Comparison of ENCODE assay signal across 17 cellular contexts in the genomic region with DNA sequence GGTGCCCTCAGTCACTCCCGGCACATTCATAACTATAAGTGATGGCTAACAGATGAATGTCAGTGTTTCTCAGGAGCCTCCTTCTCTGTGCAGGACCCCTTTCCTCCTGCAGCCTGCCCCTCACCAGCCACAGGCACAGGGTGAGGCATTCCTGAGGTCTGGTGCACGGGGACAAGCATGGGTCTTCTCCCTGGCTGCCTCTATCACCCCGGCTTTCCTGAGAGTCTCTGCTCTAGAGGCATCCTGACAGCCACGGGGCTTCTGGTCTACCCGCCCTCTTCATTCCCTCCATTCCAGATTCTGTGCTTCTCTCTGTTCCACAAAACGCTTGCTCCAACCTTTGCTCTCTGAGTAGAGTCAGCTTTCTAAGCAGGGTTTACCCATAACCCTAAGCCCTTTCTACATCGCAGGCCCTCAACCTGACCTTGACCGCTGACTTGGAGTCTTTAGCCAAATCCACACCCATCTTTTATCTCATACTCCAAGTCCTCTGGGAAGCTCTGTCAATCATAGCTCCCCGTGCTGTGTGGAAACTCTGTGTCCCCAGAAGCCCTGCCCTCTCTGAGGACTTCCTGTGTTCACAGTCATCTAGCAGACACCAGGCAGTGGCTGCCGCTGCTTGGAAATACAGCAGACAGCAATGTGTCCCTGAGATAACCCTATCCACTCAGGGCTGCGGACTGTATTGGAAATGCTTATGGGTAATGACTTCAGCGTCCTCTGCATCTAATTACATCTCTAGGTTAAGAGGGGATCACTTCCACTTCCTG.
DNase-seq lines count a peak whose midpoint lies in the region; ATAC-seq, FAIRE-seq and TF ChIP-seq lines count a peak whose summit lies in the region.
"Had no signal": no experiment of that assay in that cellular context is flagged by ENCODE, and none has a peak within 500 bp of the region (broad histone marks: within the 10 kb centered on the region; RNA-seq: fewer than 3 reads in every experiment).

No MANE protein-coding gene starts in this region.

- ATAC-seq in K562 (peak; percentile 99), body of pancreas (no peak)
- ATAC-seq in naive thymus-derived CD4-positive, alpha-beta T cell: peak; percentile 43

- peak overlapping the region; percentile 76 for H3K27ac Mint-ChIP-seq in activated CD4-positive, alpha-beta T cell treated with anti-CD3 and anti-CD28 coated beads, Interleukin-2, amount 10 ng/mL, durations not matched to agents 24 days and 14 days
- peak overlapping the region in 5 of 9 donors; percentile 1 to 74 (median 58) for H3K27ac Mint-ChIP-seq in naive thymus-derived CD4-positive, alpha-beta T cell

- H3K9me3 Mint-ChIP-seq in activated CD4-positive, alpha-beta T cell treated with anti-CD3 and anti-CD28 coated beads, Interleukin-2, amount 10 ng/mL, durations not matched to agents 24 days and 14 days: no peaks in the 10 kb centered on the region
- H3K9me3 Mint-ChIP-seq in naive thymus-derived CD4-positive, alpha-beta T cell: no peaks in the 10 kb centered on the region
- H3K9me3 Mint-ChIP-seq: naive B cell had no signal

- peaks cover 20% of the 10 kb centered on the region; the same call in 2 of the 3 replicates for H3K79me2 ChIP-seq in K562 (ENCODE audit: control insufficient read depth, insufficient read depth, low read length)

- CTCF ChIA-PET in HEK293T (lab: Yijun Ruan, JAX) (no interaction called here), K562 (lab: Yijun Ruan, JAX; ENCODE audit: low intra/inter-chr PET ratio) (no interaction called here)
- CTCF ChIA-PET in naive thymus-derived CD4-positive, alpha-beta T cell (lab: Charles Lee): no interaction called here

- no peak for DNase-seq in activated CD4-positive, alpha-beta T cell treated with anti-CD3 and anti-CD28 coated beads, Interleukin-2, amount 10 ng/mL, durations not matched to agents 24 days and 14 days
- no peak for DNase-seq in activated CD4-positive, alpha-beta T cell treated with anti-CD3 and anti-CD28 coated beads, Interleukin-2, amount 50 U/mL, for 1 hour
- DNase-seq in HEK293T (ENCODE audit: extremely low spot score) (no peak), K562 (ENCODE audit: extremely low read depth in 1 of 4, low spot score in 3 of 4) (peak; percentile 64 to 95 (median 79)), body of pancreas (no peak), SW 1271 (lab: John Stamatoyannopoulos, UW) (no peak), Ammon's horn (ENCODE audit: low spot score) (no peak)
- no peak for DNase-seq in naive thymus-derived CD4-positive, alpha-beta T cell
- DNase-seq: activated CD8-positive, alpha-beta memory T cell treated with anti-CD3 and anti-CD28 coated beads for 24 hours; CD8-positive, alpha-beta memory T cell; foreskin melanocyte; naive B cell; NCI-H774; PC-9; posterior cingulate gyrus; thyroid gland had no signal

- no peaks in the 10 kb centered on the region for H4K20me1 ChIP-seq in K562 (replicated peaks; ENCODE audit: control insufficient read depth, insufficient read depth, low read length)

- TF ChIP-seq RAD21 in K562 (CRISPR knock-in tag; conservative IDR thresholded peaks at IDR 0.05 in 1 of 2, IDR thresholded peaks at IDR 0.05 in 1 of 2): peak in 1 of 2 experiments; percentile 37; a peak in 1 of 4 replicates

- peaks cover 7 to 20% of the 10 kb centered on the region in 2 experiments; a peak in 3 of 5 replicates for H3K4me1 ChIP-seq in K562 (replicated peaks in 1 of 2; ENCODE audit: control insufficient read depth in 2 of 2, insufficient read depth in 2 of 2, low read length in 2 of 2)
- H3K4me1 ChIP-seq in naive thymus-derived CD4-positive, alpha-beta T cell (ENCODE audit: control insufficient read depth in 2 of 2, insufficient read depth in 2 of 2, low read length in 2 of 2): no peaks in the 10 kb centered on the region
- H3K4me1 ChIP-seq in body of pancreas: no peaks in the 10 kb centered on the region
- H3K4me1 ChIP-seq: thyroid gland had no signal

- no peaks in the 10 kb centered on the region for H3K9me3 ChIP-seq in K562 (replicated peaks; ENCODE audit: control insufficient read depth, insufficient read depth, low read depth, low read length)
- H3K9me3 ChIP-seq in naive thymus-derived CD4-positive, alpha-beta T cell (ENCODE audit: control insufficient read depth in 2 of 3, low read length in 3 of 3): no peaks in the 10 kb centered on the region
- no peaks in the 10 kb centered on the region for H3K9me3 ChIP-seq in body of pancreas
- H3K9me3 ChIP-seq: thyroid gland had no signal

- H3K4me3 ChIP-seq in K562 (no peak overlapping the region), body of pancreas (no peak overlapping the region)
- no peak overlapping the region for H3K4me3 ChIP-seq in naive thymus-derived CD4-positive, alpha-beta T cell (ENCODE audit: low read length)
- H3K4me3 ChIP-seq: PC-9, thyroid gland had no signal

- H2AFZ ChIP-seq in K562 (ENCODE audit: low read depth, low read length): peak overlapping the region; percentile 12; the same call in 1 of the 2 replicates
- H2AFZ ChIP-seq: PC-9 had no signal

- H3K27me3 ChIP-seq in K562 (ENCODE audit: control insufficient read depth in 2 of 2, insufficient read depth in 2 of 2, low read length in 2 of 2) (no peaks in the 10 kb centered on the region), body of pancreas (no peaks in the 10 kb centered on the region)
- no peaks in the 10 kb centered on the region for H3K27me3 ChIP-seq in naive thymus-derived CD4-positive, alpha-beta T cell (ENCODE audit: control insufficient read depth in 2 of 2, insufficient read depth in 2 of 2, low read length in 2 of 2)
- H3K27me3 ChIP-seq: thyroid gland had no signal

- POLR2A ChIA-PET in HEK293T (lab: Yijun Ruan, JAX): no interaction called here
- POLR2A ChIA-PET in K562 (lab: Yijun Ruan, JAX): interaction anchor here (0.6 to 2.1 kb wide), 4 partner anchors 9 to 377 kb away, joined by 3 to 8 read pairs (median 4); no protein-coding TSS in a partner anchor
- POLR2A ChIA-PET in naive thymus-derived CD4-positive, alpha-beta T cell (lab: Charles Lee): no interaction called here

- H3K4me1 Mint-ChIP-seq in activated CD4-positive, alpha-beta T cell treated with anti-CD3 and anti-CD28 coated beads, Interleukin-2, amount 10 ng/mL, durations not matched to agents 24 days and 14 days: peaks cover 35% of the 10 kb centered on the region
- H3K4me1 Mint-ChIP-seq in naive thymus-derived CD4-positive, alpha-beta T cell: peaks cover 21 to 47% (median 43%) of the 10 kb centered on the region in 7 donors

- no peaks in the 10 kb centered on the region for H3K27me3 Mint-ChIP-seq in activated CD4-positive, alpha-beta T cell treated with anti-CD3 and anti-CD28 coated beads, Interleukin-2, amount 10 ng/mL, durations not matched to agents 24 days and 14 days
- no peaks in the 10 kb centered on the region for H3K27me3 Mint-ChIP-seq in naive thymus-derived CD4-positive, alpha-beta T cell
- H3K27me3 Mint-ChIP-seq: naive B cell had no signal

- BruUV-seq in K562 (replicated peaks; lab: Mats Ljungman, UMichigan): no TSS peak

- peak; percentile 96 for TF ChIP-seq EP300 in K562 (IDR thresholded peaks at IDR 0.05; ENCODE audit: low read length)

- peak overlapping the region; percentile 81 for H3K27ac ChIP-seq in K562 (ENCODE audit: extremely low read depth, low read depth, low read length)
- H3K27ac ChIP-seq in naive thymus-derived CD4-positive, alpha-beta T cell (ENCODE audit: low read depth, low read length): no peak overlapping the region
- H3K27ac ChIP-seq in body of pancreas: no peak overlapping the region
- H3K27ac ChIP-seq: PC-9, thyroid gland had no signal

- no peak overlapping the region for H3K4me3 Mint-ChIP-seq in activated CD4-positive, alpha-beta T cell treated with anti-CD3 and anti-CD28 coated beads, Interleukin-2, amount 10 ng/mL, durations not matched to agents 24 days and 14 days
- H3K4me3 Mint-ChIP-seq in naive thymus-derived CD4-positive, alpha-beta T cell: no peak overlapping the region
- H3K4me3 Mint-ChIP-seq: CD8-positive, alpha-beta memory T cell; naive B cell had no signal

- H3K36me3 Mint-ChIP-seq in activated CD4-positive, alpha-beta T cell treated with anti-CD3 and anti-CD28 coated beads, Interleukin-2, amount 10 ng/mL, durations not matched to agents 24 days and 14 days (ENCODE audit: low read depth): peaks cover 38% of the 10 kb centered on the region
- H3K36me3 Mint-ChIP-seq in naive thymus-derived CD4-positive, alpha-beta T cell: peaks cover 18 to 63% (median 32%) of the 10 kb centered on the region in 5 donors

- no peaks in the 10 kb centered on the region for H3K9me1 ChIP-seq in K562 (ENCODE audit: control insufficient read depth, insufficient read depth, low read length)

- 17% methylated on average over 11 of the region's 12 CpGs for WGBS in K562 (ENCODE audit: insufficient coverage, low coverage, missing lambda C conversion rate)
- WGBS in body of pancreas, 2 donors: 71 to 72% methylated on average over 11 to 12 of the region's 12 CpGs

- FAIRE-seq in K562 (lab: Jason Lieb, UNC): peak; percentile 100
- FAIRE-seq: TTC549 had no signal

- intact Hi-C loops in activated CD4-positive, alpha-beta T cell treated with anti-CD3 and anti-CD28 coated beads, Interleukin-2, amount 10 ng/mL, durations not matched to agents 24 days and 14 days (cut with micrococcal nuclease): no loop called here
- intact Hi-C loops in K562 (cut with micrococcal nuclease): loop anchor here (2.0 to 10.0 kb wide), 3 partner anchors 19 to 157 kb away; no protein-coding TSS in a partner anchor
- intact Hi-C loops in naive thymus-derived CD4-positive, alpha-beta T cell (cut with micrococcal nuclease): loop anchor here in 1 of 2 donors (1.0 kb wide), 1 partner anchor 8 kb away; no protein-coding TSS in a partner anchor
- intact Hi-C loops in body of pancreas (cut with DNase I): no loop called here

- TF ChIP-seq CTCF in K562 (IDR thresholded peaks at IDR 0.05 in 2 of 3, conservative IDR thresholded peaks at IDR 0.05 in 1 of 3; ENCODE audit: insufficient read depth in 2 of 3, low read depth in 1 of 3, low read length in 3 of 3) (no peak), body of pancreas (IDR thresholded peaks at IDR 0.05) (no peak)

- H3K36me3 ChIP-seq in K562 (ENCODE audit: control insufficient read depth, insufficient read depth, low read length) (peaks cover 29% of the 10 kb centered on the region; the same call in 2 of the 3 replicates), body of pancreas (replicated peaks in 1 of 2; ENCODE audit: insufficient read depth in 1 of 2, low read depth in 2 of 2) (no peaks in the 10 kb centered on the region)
- peaks cover 0 to 23% (median 4%) of the 10 kb centered on the region in 3 experiments for H3K36me3 ChIP-seq in naive thymus-derived CD4-positive, alpha-beta T cell (ENCODE audit: control insufficient read depth in 2 of 3, insufficient read depth in 3 of 3, low read length in 3 of 3)

- H3K4me2 ChIP-seq in K562 (ENCODE audit: insufficient read depth, low read length): peak overlapping the region; percentile 68
- H3K4me2 ChIP-seq: PC-9 had no signal

- in situ Hi-C loops in K562 (cut with MboI): no loop called here

- peak overlapping the region; percentile 16 to 33; a peak in 1 of 4 replicates for H3K9ac ChIP-seq in K562 (ENCODE audit: insufficient read depth in 1 of 2, low read depth in 2 of 2, low read length in 2 of 2)

- TF ChIP-seq POLR2A in K562 (conservative IDR thresholded peaks at IDR 0.05) (no peak), body of pancreas (IDR thresholded peaks at IDR 0.05) (no peak)

TF ChIP-seq in HEK293T, 16 proteins besides CTCF, POLR2A, EP300 and RAD21 (continues in another document):
- no peak for TF ChIP-seq SP1 (IDR thresholded peaks at IDR 0.05)

Comparison
In these comparisons a context has a peak if more than half of its experiments do, and no peak if none do; other contexts are left out.
1. DNase-seq: peak in K562 (4 of 4); none in activated CD4-positive, alpha-beta T cell treated with anti-CD3 and anti-CD28 coated beads, Interleukin-2, amount 10 ng/mL, durations not matched to agents 24 days and 14 days (single experiment), activated CD4-positive, alpha-beta T cell treated with anti-CD3 and anti-CD28 coated beads, Interleukin-2, amount 50 U/mL, for 1 hour (single experiment), HEK293T (single experiment), naive thymus-derived CD4-positive, alpha-beta T cell (0 of 9), body of pancreas (0 of 4), SW 1271 (0 of 2) and Ammon's horn (single experiment).